Comparison of ENCODE assay signal across 23 cellular contexts in the genomic region with DNA sequence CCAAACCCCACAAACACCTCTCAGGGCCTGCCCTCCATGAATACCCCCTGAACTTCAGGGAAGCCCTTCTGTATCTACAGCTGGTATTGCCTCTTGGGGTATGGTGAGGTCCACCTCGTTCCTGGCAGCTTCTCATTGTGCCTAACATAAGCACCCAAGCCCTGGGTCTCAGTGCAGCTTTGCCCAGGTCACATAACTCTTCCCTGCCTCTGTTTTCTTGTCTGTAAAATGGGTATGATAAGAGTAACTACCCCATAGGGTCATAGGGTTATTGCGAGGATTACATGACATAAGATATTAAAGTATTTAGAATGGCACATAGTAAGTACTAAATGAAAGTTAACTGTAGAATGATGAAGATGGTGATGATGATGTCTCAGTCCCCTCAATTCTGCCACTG.
DNase-seq lines count a peak whose midpoint lies in the region; ATAC-seq, FAIRE-seq and TF ChIP-seq lines count a peak whose summit lies in the region.
"Had no signal": no experiment of that assay in that cellular context is flagged by ENCODE, and none has a peak within 500 bp of the region (broad histone marks: within the 10 kb centered on the region; RNA-seq: fewer than 3 reads in every experiment).

No MANE protein-coding gene starts in this region.

- no peaks in the 10 kb centered on the region for H3K36me3 ChIP-seq in HepG2 (replicated peaks in 1 of 2; ENCODE audit: control insufficient read depth in 1 of 2, insufficient read depth in 2 of 2, low read length in 2 of 2)
- no peaks in the 10 kb centered on the region for H3K36me3 ChIP-seq in right lobe of liver
- H3K36me3 ChIP-seq in GM23338 (ENCODE audit: insufficient read depth): no peaks in the 10 kb centered on the region
- no peaks in the 10 kb centered on the region for H3K36me3 ChIP-seq in K562 (ENCODE audit: control insufficient read depth, insufficient read depth, low read length)
- no peaks in the 10 kb centered on the region for H3K36me3 ChIP-seq in stomach
- H3K36me3 ChIP-seq: BE2C; BLaER1 treated with 17β-estradiol and CSF1 and Interleukin-3, amounts not matched to agents 10 nM and 100 nM had no signal

- H3K4me3 Mint-ChIP-seq in GM23338: no peak overlapping the region
- H3K4me3 Mint-ChIP-seq: CD4-positive, alpha-beta T cell; CD8-positive, alpha-beta T cell had no signal

- CTCF ChIA-PET in HepG2 (lab: Yijun Ruan, JAX; ENCODE audit: low intra/inter-chr PET ratio, low total read pairs): no interaction called here
- CTCF ChIA-PET in K562 (lab: Yijun Ruan, JAX; ENCODE audit: low intra/inter-chr PET ratio): no interaction called here

- FAIRE-seq in HepG2 (lab: Jason Lieb, UNC): no peak
- FAIRE-seq in K562 (lab: Jason Lieb, UNC): no peak
- FAIRE-seq: A549, D721Med, G401.6, GM12891, GM19239 had no signal

- no peak overlapping the region for H3K9ac ChIP-seq in HepG2 (ENCODE audit: insufficient read depth, low read depth, low read length)
- H3K9ac ChIP-seq in K562 (ENCODE audit: insufficient read depth in 1 of 2, low read depth in 2 of 2, low read length in 2 of 2): no peak overlapping the region

- TF ChIP-seq EP300 in HepG2 (IDR thresholded peaks at IDR 0.05; ENCODE audit: low read depth in 2 of 2, low read length in 2 of 2) (no peak), HepG2 (CRISPR knock-in tag; IDR thresholded peaks at IDR 0.05; ENCODE audit: borderline replicate concordance) (no peak), K562 (IDR thresholded peaks at IDR 0.05; ENCODE audit: low read length) (no peak), stomach (IDR thresholded peaks at IDR 0.05) (no peak)

- peaks cover 41% of the 10 kb centered on the region for H3K4me1 ChIP-seq in HepG2 (ENCODE audit: insufficient read depth, low read length)
- peaks cover 0 to 14% (median 0%) of the 10 kb centered on the region in 4 donors for H3K4me1 ChIP-seq in right lobe of liver
- H3K4me1 ChIP-seq in GM23338 (ENCODE audit: insufficient read depth): peaks cover 9% of the 10 kb centered on the region
- no peaks in the 10 kb centered on the region for H3K4me1 ChIP-seq in K562 (replicated peaks in 1 of 2; ENCODE audit: control insufficient read depth in 2 of 2, insufficient read depth in 2 of 2, low read length in 2 of 2)
- no peaks in the 10 kb centered on the region for H3K4me1 ChIP-seq in stomach
- H3K4me1 ChIP-seq: BE2C, Caco-2 had no signal

- H3K27me3 Mint-ChIP-seq in GM23338 (ENCODE audit: insufficient read depth, low read depth, poor library complexity): peaks cover 8% of the 10 kb centered on the region
- H3K27me3 Mint-ChIP-seq: CD4-positive, alpha-beta T cell had no signal

- no peaks in the 10 kb centered on the region; the same call in 2 of the 3 replicates for H3K36me3 Mint-ChIP-seq in GM23338 (ENCODE audit: low read depth)

- ATAC-seq in HepG2 (no peak), right lobe of liver (no peak), GM23338 (no peak), K562 (no peak)
- ATAC-seq: CD8-positive, alpha-beta T cell had no signal

- no peak overlapping the region for H3K27ac ChIP-seq in HepG2 (ENCODE audit: extremely low read length, insufficient read depth, low read length)
- H3K27ac ChIP-seq in right lobe of liver: no peak overlapping the region
- no peak overlapping the region for H3K27ac ChIP-seq in GM23338 (ENCODE audit: low read depth)
- H3K27ac ChIP-seq in K562 (ENCODE audit: extremely low read depth, low read depth, low read length): no peak overlapping the region
- no peak overlapping the region for H3K27ac ChIP-seq in stomach
- H3K27ac ChIP-seq: 22Rv1; A549; BLaER1 treated with 17β-estradiol and CSF1 and Interleukin-3, amounts not matched to agents 10 nM and 100 nM; C4-2B had no signal

- H3K79me2 ChIP-seq in HepG2 (ENCODE audit: insufficient read depth, low read length) (no peaks in the 10 kb centered on the region), GM23338 (replicated peaks; ENCODE audit: insufficient read depth) (no peaks in the 10 kb centered on the region), K562 (ENCODE audit: control insufficient read depth, insufficient read depth, low read length) (no peaks in the 10 kb centered on the region)

- H3K27ac Mint-ChIP-seq in GM23338: no peak overlapping the region
- H3K27ac Mint-ChIP-seq: CD4-positive, alpha-beta T cell; CD8-positive, alpha-beta T cell had no signal

- no peaks in the 10 kb centered on the region for H3K27me3 ChIP-seq in HepG2 (ENCODE audit: control insufficient read depth in 1 of 2, insufficient read depth in 2 of 2, low read length in 2 of 2)
- H3K27me3 ChIP-seq in right lobe of liver: no peaks in the 10 kb centered on the region
- no peaks in the 10 kb centered on the region for H3K27me3 ChIP-seq in GM23338 (ENCODE audit: insufficient read depth)
- H3K27me3 ChIP-seq in K562 (ENCODE audit: control insufficient read depth in 2 of 2, insufficient read depth in 2 of 2, low read length in 2 of 2): peaks cover 0 to 29% of the 10 kb centered on the region in 2 experiments; a peak in 3 of 5 replicates
- peaks cover 0 to 17% (median 0%) of the 10 kb centered on the region in 3 donors for H3K27me3 ChIP-seq in stomach
- H3K27me3 ChIP-seq: BE2C; BLaER1 treated with 17β-estradiol and CSF1 and Interleukin-3, amounts not matched to agents 10 nM and 100 nM had no signal

- no peaks in the 10 kb centered on the region for H3F3A ChIP-seq in GM23338 (replicated peaks; ENCODE audit: low read depth)

- H3K4me2 ChIP-seq in HepG2 (ENCODE audit: low read depth, low read length) (no peak overlapping the region), GM23338 (peak overlapping the region; percentile 55; the same call in 1 of the 2 replicates), K562 (ENCODE audit: insufficient read depth, low read length) (no peak overlapping the region)
- H3K4me2 ChIP-seq: A549 had no signal

- H2AFZ ChIP-seq in HepG2 (ENCODE audit: low read length): no peak overlapping the region
- no peak overlapping the region for H2AFZ ChIP-seq in GM23338
- H2AFZ ChIP-seq in K562 (ENCODE audit: low read depth, low read length): no peak overlapping the region

- peaks cover 12% of the 10 kb centered on the region; the same call in 1 of the 2 replicates for H3K9me2 ChIP-seq in GM23338 (ENCODE audit: insufficient read depth)

- H3K9me1 ChIP-seq in K562 (ENCODE audit: control insufficient read depth, insufficient read depth, low read length): no peaks in the 10 kb centered on the region

- no peak for TF ChIP-seq RAD21 in HepG2 (CRISPR knock-in tag; IDR thresholded peaks at IDR 0.05)
- no peak for TF ChIP-seq RAD21 in K562 (CRISPR knock-in tag; conservative IDR thresholded peaks at IDR 0.05 in 1 of 2, IDR thresholded peaks at IDR 0.05 in 1 of 2)

- H3K4me3 ChIP-seq in HepG2 (replicated peaks in 1 of 3; ENCODE audit: insufficient read depth in 1 of 3, low read depth in 2 of 3, low read length in 3 of 3): no peak overlapping the region
- H3K4me3 ChIP-seq in right lobe of liver: no peak overlapping the region
- H3K4me3 ChIP-seq in GM23338: no peak overlapping the region
- no peak overlapping the region for H3K4me3 ChIP-seq in K562
- no peak overlapping the region for H3K4me3 ChIP-seq in stomach
- H3K4me3 ChIP-seq: A549; BLaER1 treated with 17β-estradiol and CSF1 and Interleukin-3, amounts not matched to agents 10 nM and 100 nM had no signal

- no peak for TF ChIP-seq CTCF in HepG2 (CRISPR knock-in tag; IDR thresholded peaks at IDR 0.05)
- TF ChIP-seq CTCF in right lobe of liver (IDR thresholded peaks at IDR 0.05): no peak
- TF ChIP-seq CTCF in GM23338 (conservative IDR thresholded peaks at IDR 0.05; ENCODE audit: low read depth in 2 of 2): no peak
- no peak for TF ChIP-seq CTCF in K562 (IDR thresholded peaks at IDR 0.05 in 2 of 3, conservative IDR thresholded peaks at IDR 0.05 in 1 of 3; ENCODE audit: insufficient read depth in 2 of 3, low read depth in 1 of 3, low read length in 3 of 3)
- no peak for TF ChIP-seq CTCF in stomach (IDR thresholded peaks at IDR 0.05)

- DNase-seq in HepG2 (ENCODE audit: low spot score) (no peak), right lobe of liver (no peak), GM23338 (ENCODE audit: low spot score) (no peak), K562 (ENCODE audit: extremely low read depth in 1 of 4, low spot score in 3 of 4) (no peak), KG1 (lab: John Stamatoyannopoulos, UW) (no peak), stomach (no peak), HT-29 (ENCODE audit: low spot score) (no peak)
- DNase-seq: AML-193; BE2C; Caco-2; Calu3; CD4-positive, alpha-beta T cell; CD8-positive, alpha-beta T cell; DMS79 treated with DMSO at 0.1 percent for 48 hours; GF-D8 had no signal

- no peaks in the 10 kb centered on the region for H3K9me3 ChIP-seq in HepG2 (ENCODE audit: low read length)
- no peaks in the 10 kb centered on the region for H3K9me3 ChIP-seq in right lobe of liver
- no peaks in the 10 kb centered on the region for H3K9me3 ChIP-seq in K562 (replicated peaks; ENCODE audit: control insufficient read depth, insufficient read depth, low read depth, low read length)
- H3K9me3 ChIP-seq in stomach: no peaks in the 10 kb centered on the region
- H3K9me3 ChIP-seq: A549, BE2C, Caco-2 had no signal

- BruUV-seq in HepG2 (replicated peaks; lab: Mats Ljungman, UMichigan) (no TSS peak), K562 (replicated peaks; lab: Mats Ljungman, UMichigan) (no TSS peak)

- TF ChIP-seq POLR2A in HepG2 (IDR thresholded peaks at IDR 0.05; ENCODE audit: insufficient read depth in 1 of 2, low read depth in 2 of 2, low read length in 2 of 2): no peak
- no peak for TF ChIP-seq POLR2A in right lobe of liver (IDR thresholded peaks at IDR 0.05)
- TF ChIP-seq POLR2A in K562 (conservative IDR thresholded peaks at IDR 0.05): no peak
- TF ChIP-seq POLR2A in stomach (IDR thresholded peaks at IDR 0.05): no peak

- POLR2A ChIA-PET in HepG2 (lab: Yijun Ruan, JAX): no interaction called here
- POLR2A ChIA-PET in K562 (lab: Yijun Ruan, JAX): interaction anchor here (0.6 kb wide), 1 partner anchor 298 kb away, joined by 3 read pairs; no protein-coding TSS in a partner anchor

- in situ Hi-C loops in HepG2 (cut with HindIII; ENCODE audit: extremely low pct_ligation_motif_present, low pct_unique_long_range_greater_than_20kb) (no loop called here), K562 (cut with MboI) (no loop called here)

- H3K9me3 Mint-ChIP-seq in GM23338: no peaks in the 10 kb centered on the region; the same call in 2 of the 3 replicates
- H3K9me3 Mint-ChIP-seq: CD4-positive, alpha-beta T cell; CD8-positive, alpha-beta T cell had no signal

- no peaks in the 10 kb centered on the region for H4K20me1 ChIP-seq in HepG2 (ENCODE audit: insufficient read depth, low read length)
- H4K20me1 ChIP-seq in GM23338 (replicated peaks; ENCODE audit: insufficient read depth): no peaks in the 10 kb centered on the region
- no peaks in the 10 kb centered on the region; the same call in none of the 2 replicates for H4K20me1 ChIP-seq in K562 (replicated peaks; ENCODE audit: control insufficient read depth, insufficient read depth, low read length)

- intact Hi-C loops in HepG2 (cut with micrococcal nuclease; ENCODE audit: unreplicated experiment): no loop called here
- intact Hi-C loops in right lobe of liver (cut with DNase I): no loop called here
- intact Hi-C loops in K562 (cut with micrococcal nuclease): no loop called here
- intact Hi-C loops in stomach (cut with DNase I; ENCODE audit: low total_unique reads): no loop called here

- H3K4me1 Mint-ChIP-seq in GM23338: peaks cover 14% of the 10 kb centered on the region

- 78% methylated on average over 2 of the region's 2 CpGs for WGBS in HepG2 (ENCODE audit: low lambda C conversion rate)
- WGBS in right lobe of liver (ENCODE audit: insufficient coverage, low coverage, low lambda C conversion rate, missing lambda C conversion rate): 83% methylated on average over 2 of the region's 2 CpGs
- WGBS in K562 (ENCODE audit: insufficient coverage, low coverage, missing lambda C conversion rate): 3% methylated on average over 2 of the region's 2 CpGs
- 75 to 84% (median 79%) methylated on average over 2 of the region's 2 CpGs for WGBS in stomach, 5 donors
